20 cellular contexts compared by ENCODE assay signal in genomic region chr2:230734247-230735175, GRCh38. TPM values are rescaled to one million over a fixed set of nuclear protein-coding genes. Genes with fewer than 3 reads are reported as not detected.
DNase-seq lines count a peak whose midpoint lies in the region; ATAC-seq and TF ChIP-seq lines count a peak whose summit lies in the region.
"Had no signal": no experiment of that assay in that cellular context is flagged by ENCODE, and none has a peak within 500 bp of the region (broad histone marks: within the 10 kb centered on the region; RNA-seq: fewer than 3 reads in every experiment).

No MANE protein-coding gene starts in this region.

- TF ChIP-seq CTCF in PC-9 (conservative IDR thresholded peaks at IDR 0.05): no peak
- no peak for TF ChIP-seq CTCF in psoas muscle (IDR thresholded peaks at IDR 0.05)

- H3K9me2 ChIP-seq in PC-9 (ENCODE audit: insufficient read depth): no peaks in the 10 kb centered on the region
- H3K9me2 ChIP-seq: SK-N-SH had no signal

- H3K4me2 ChIP-seq in PC-9: no peak overlapping the region
- H3K4me2 ChIP-seq: A549, SK-N-SH had no signal

- H3K4me1 ChIP-seq in PC-9 (replicated peaks; ENCODE audit: insufficient read depth) (peaks cover 52% of the 10 kb centered on the region), psoas muscle (peaks cover 71% of the 10 kb centered on the region)

- no peak for ATAC-seq in psoas muscle
- no peak for ATAC-seq in GM21528 (IDR thresholded peaks at IDR 0.05; ENCODE audit: low FRiP score, unreplicated experiment)
- ATAC-seq: A549; stimulated activated naive B cell treated with anti-CD40 and anti-IgM and Interleukin-4, amounts not matched to agents 10 μg/mL and 1 μg/mL and 100 μg/mL, for 72 hours had no signal

- H3K4me3 ChIP-seq in PC-9: no peak overlapping the region
- H3K4me3 ChIP-seq in psoas muscle: no peak overlapping the region
- H3K4me3 ChIP-seq: A549, lung, upper lobe of left lung had no signal

- no peak for DNase-seq in activated CD4-positive, alpha-beta T cell treated with anti-CD3 and anti-CD28 coated beads, Interleukin-2, amount 10 ng/mL, durations not matched to agents 7 days and 5 days
- DNase-seq in activated CD4-positive, alpha-beta T cell treated with anti-CD3 and anti-CD28 coated beads for 4 hours: no peak
- DNase-seq in PC-9 (no peak), psoas muscle (no peak), NCI-H187 treated with DMSO at 0.1 percent for 48 hours (lab: John Stamatoyannopoulos, UW) (no peak), posterior vena cava (ENCODE audit: low spot score) (no peak)
- DNase-seq: activated naive CD4-positive, alpha-beta T cell; cortex of kidney; DND-41; NCI-H1092 treated with DMSO at 0.1 percent for 48 hours; NCI-H82; SK-N-SH; stimulated activated naive B cell treated with anti-CD40 and anti-IgM and Interleukin-4, amounts not matched to agents 10 μg/mL and 1 μg/mL and 100 μg/mL, for 72 hours; upper lobe of left lung had no signal

- peaks cover 97% of the 10 kb centered on the region for H3K79me2 ChIP-seq in PC-9 (ENCODE audit: low read depth)

- CTCF ChIA-PET in activated CD4-positive, alpha-beta T cell treated with anti-CD3 and anti-CD28 coated beads, Interleukin-2, amount 10 ng/mL, durations not matched to agents 7 days and 5 days (lab: Charles Lee): interaction anchor here (1.9 kb wide), 1 partner anchor 21 kb away, joined by 4 read pairs; no protein-coding TSS in a partner anchor
- CTCF ChIA-PET in PC-9 (lab: Charles Lee): interaction anchor here (0.6 kb wide), 1 partner anchor 20 kb away, joined by 5 read pairs; no protein-coding TSS in a partner anchor

- no peaks in the 10 kb centered on the region for H3K27me3 ChIP-seq in PC-9 (ENCODE audit: insufficient read depth, low read depth)
- H3K27me3 ChIP-seq in psoas muscle (ENCODE audit: insufficient read depth in 3 of 3, low read length in 2 of 3): no peaks in the 10 kb centered on the region
- H3K27me3 ChIP-seq: upper lobe of left lung had no signal

- no peaks in the 10 kb centered on the region for H3K9me3 Mint-ChIP-seq in activated CD4-positive, alpha-beta T cell treated with anti-CD3 and anti-CD28 coated beads, Interleukin-2, amount 10 ng/mL, durations not matched to agents 7 days and 5 days
- no peaks in the 10 kb centered on the region for H3K9me3 Mint-ChIP-seq in dendritic cell treated with granulocyte-macrophage colony-stimulating factor and Interleukin-4, amounts not matched to agents 40 ng/mL and 50 ng/mL, for 4 days
- H3K9me3 Mint-ChIP-seq: nephron; stimulated activated naive B cell treated with anti-CD40 and anti-IgM and Interleukin-4, amounts not matched to agents 10 μg/mL and 1 μg/mL and 100 μg/mL, for 72 hours had no signal

- no peak overlapping the region for H3K4me3 Mint-ChIP-seq in activated CD4-positive, alpha-beta T cell treated with anti-CD3 and anti-CD28 coated beads, Interleukin-2, amount 10 ng/mL, durations not matched to agents 7 days and 5 days
- no peak overlapping the region for H3K4me3 Mint-ChIP-seq in dendritic cell treated with granulocyte-macrophage colony-stimulating factor and Interleukin-4, amounts not matched to agents 40 ng/mL and 50 ng/mL, for 4 days
- H3K4me3 Mint-ChIP-seq: nephron; stimulated activated naive B cell treated with anti-CD40 and anti-IgM and Interleukin-4, amounts not matched to agents 10 μg/mL and 1 μg/mL and 100 μg/mL, for 72 hours had no signal

- POLR2A ChIA-PET in activated CD4-positive, alpha-beta T cell treated with anti-CD3 and anti-CD28 coated beads, Interleukin-2, amount 10 ng/mL, durations not matched to agents 7 days and 5 days (lab: Charles Lee): no interaction called here
- POLR2A ChIA-PET in PC-9 (lab: Charles Lee; ENCODE audit: unreplicated experiment): no interaction called here

- no peak overlapping the region for H2AFZ ChIP-seq in PC-9

- H4K20me1 ChIP-seq in PC-9 (ENCODE audit: insufficient read depth): peaks cover 57% of the 10 kb centered on the region

- H3K9me3 ChIP-seq in PC-9 (ENCODE audit: insufficient read depth, low read depth) (no peaks in the 10 kb centered on the region), psoas muscle (no peaks in the 10 kb centered on the region)
- H3K9me3 ChIP-seq: A549, SK-N-SH, upper lobe of left lung had no signal

- peaks cover 75% of the 10 kb centered on the region for H3K4me1 Mint-ChIP-seq in activated CD4-positive, alpha-beta T cell treated with anti-CD3 and anti-CD28 coated beads, Interleukin-2, amount 10 ng/mL, durations not matched to agents 7 days and 5 days
- H3K4me1 Mint-ChIP-seq in dendritic cell treated with granulocyte-macrophage colony-stimulating factor and Interleukin-4, amounts not matched to agents 40 ng/mL and 50 ng/mL, for 4 days (ENCODE audit: low read depth): peaks cover 49% of the 10 kb centered on the region

- peaks cover 41% of the 10 kb centered on the region for H3F3A ChIP-seq in PC-9 (ENCODE audit: insufficient read depth, low read depth)

- 0 out of 2 replicates have a peak overlapping the region, but pooled peaks have one; percentile 16 for H3K27ac ChIP-seq in PC-9
- peak overlapping the region; percentile 12 for H3K27ac ChIP-seq in psoas muscle
- H3K27ac ChIP-seq: A549, C4-2B, upper lobe of left lung had no signal

- intact Hi-C loops in PC-9 (cut with micrococcal nuclease; ENCODE audit: unreplicated experiment) (loop anchor here (5.0 kb wide), 1 partner anchor 43 kb away; no protein-coding TSS in a partner anchor), psoas muscle (cut with DNase I) (no loop called here), posterior vena cava (cut with DNase I) (loop anchor here in 1 of 2 donors (10.0 kb wide), 1 partner anchor 60 kb away; no protein-coding TSS in a partner anchor)
- intact Hi-C loops in dendritic cell treated with granulocyte-macrophage colony-stimulating factor and Interleukin-4, amounts not matched to agents 40 ng/mL and 50 ng/mL, for 4 days (cut with micrococcal nuclease): no loop called here

- no TSS peak for BruUV-seq in PC-9 (replicated peaks; lab: Mats Ljungman, UMichigan)

- WGBS in psoas muscle, 3 donors: 81 to 85% (median 81%) methylated on average over 11 of the region's 11 CpGs

- peak overlapping the region; percentile 50 for H3K27ac Mint-ChIP-seq in activated CD4-positive, alpha-beta T cell treated with anti-CD3 and anti-CD28 coated beads, Interleukin-2, amount 10 ng/mL, durations not matched to agents 7 days and 5 days
- peak overlapping the region; percentile 65 for H3K27ac Mint-ChIP-seq in dendritic cell treated with granulocyte-macrophage colony-stimulating factor and Interleukin-4, amounts not matched to agents 40 ng/mL and 50 ng/mL, for 4 days
- H3K27ac Mint-ChIP-seq: stimulated activated naive B cell treated with anti-CD40 and anti-IgM and Interleukin-4, amounts not matched to agents 10 μg/mL and 1 μg/mL and 100 μg/mL, for 72 hours had no signal

- H3K36me3 ChIP-seq in PC-9 (ENCODE audit: low read depth) (peaks cover 7% of the 10 kb centered on the region; the same call in 1 of the 2 replicates), psoas muscle (ENCODE audit: insufficient read depth in 1 of 2, low read depth in 1 of 2) (no peaks in the 10 kb centered on the region)

- no peaks in the 10 kb centered on the region for H3K27me3 Mint-ChIP-seq in activated CD4-positive, alpha-beta T cell treated with anti-CD3 and anti-CD28 coated beads, Interleukin-2, amount 10 ng/mL, durations not matched to agents 7 days and 5 days
- H3K27me3 Mint-ChIP-seq in dendritic cell treated with granulocyte-macrophage colony-stimulating factor and Interleukin-4, amounts not matched to agents 40 ng/mL and 50 ng/mL, for 4 days: no peaks in the 10 kb centered on the region
- H3K27me3 Mint-ChIP-seq: stimulated activated naive B cell treated with anti-CD40 and anti-IgM and Interleukin-4, amounts not matched to agents 10 μg/mL and 1 μg/mL and 100 μg/mL, for 72 hours had no signal

- H3K36me3 Mint-ChIP-seq in activated CD4-positive, alpha-beta T cell treated with anti-CD3 and anti-CD28 coated beads, Interleukin-2, amount 10 ng/mL, durations not matched to agents 7 days and 5 days (ENCODE audit: low read depth): peaks cover 44% of the 10 kb centered on the region
- H3K36me3 Mint-ChIP-seq in dendritic cell treated with granulocyte-macrophage colony-stimulating factor and Interleukin-4, amounts not matched to agents 40 ng/mL and 50 ng/mL, for 4 days (ENCODE audit: low read depth): peaks cover 25% of the 10 kb centered on the region

RNA-seq across cellular contexts. Expression of gene CAB39, which starts 21.9 kb away (rescaled TPM):
- total RNA-seq in activated CD4-positive, alpha-beta T cell treated with anti-CD3 and anti-CD28 coated beads, Interleukin-2, amount 10 ng/mL, durations not matched to agents 7 days and 5 days: 100 to 1,000 TPM; 135 to 154 TPM
- total RNA-seq in PC-9 (2021) (70.9 and 86.1 TPM in 2 replicates), psoas muscle (100 to 1,000 TPM; 107 to 139 (median 128) TPM), posterior vena cava (10 to 100 TPM; 62.3 to 76.0 TPM)
- 100 to 1,000 TPM in 1 of 3 donors, 10 to 100 TPM in 2; 36.0 to 166 (median 55.3) TPM for polyA plus RNA-seq in psoas muscle
